ENCODE assay signal across 12 cellular contexts in genomic region chr1:169595764-169596711, GRCh38. TPM values are rescaled to one million over a fixed set of nuclear protein-coding genes. Genes with fewer than 3 reads are reported as not detected.
DNase-seq lines count a peak whose midpoint lies in the region; ATAC-seq and TF ChIP-seq lines count a peak whose summit lies in the region.
"Had no signal": no experiment of that assay in that cellular context is flagged by ENCODE, and none has a peak within 500 bp of the region (broad histone marks: within the 10 kb centered on the region; RNA-seq: fewer than 3 reads in every experiment).

No MANE protein-coding gene starts in this region.

- POLR2A ChIA-PET in activated CD4-positive, alpha-beta T cell treated with anti-CD3 and anti-CD28 coated beads for 36 hours (lab: Charles Lee) = interaction anchor here (0.6 kb wide), 1 partner anchor 98 kb away, joined by 4 read pairs; no protein-coding TSS in a partner anchor

- DNase-seq in activated CD4-positive, alpha-beta T cell treated with anti-CD3 and anti-CD28 coated beads for 36 hours = peak; percentile 57
- DNase-seq in activated CD4-positive, alpha-beta T cell treated with anti-CD3 and anti-CD28 coated beads, Interleukin-2, amount 50 U/mL, for 4 hours = no peak
- DNase-seq in NAMALWA (ENCODE audit: low spot score) (peak; percentile 35), cardiac fibroblast (ENCODE audit: low read depth in 2 of 2) (peak; percentile 41 to 47), neural progenitor cell (ENCODE audit: low spot score) (peak; percentile 60), stomach (no peak), left cardiac atrium (no peak), tibial artery (no peak)
- DNase-seq: activated B cell treated with CpG ODN at 0.5 μM for 24 hours, posterior cingulate gyrus had no signal

- TF ChIP-seq EP300 in stomach (IDR thresholded peaks at IDR 0.05) = no peak

- H3K9ac ChIP-seq in neural progenitor cell = no peak overlapping the region
- H3K9ac ChIP-seq: KMS-11 had no signal

- H3K27me3 Mint-ChIP-seq in activated CD4-positive, alpha-beta T cell treated with anti-CD3 and anti-CD28 coated beads for 36 hours = no peaks in the 10 kb centered on the region
- H3K27me3 Mint-ChIP-seq in neural progenitor cell (ENCODE audit: insufficient read depth, low read depth) = peaks cover 4% of the 10 kb centered on the region
- H3K27me3 Mint-ChIP-seq: activated B cell treated with CpG ODN at 0.5 μM for 24 hours had no signal

- H4K20me1 ChIP-seq in neural progenitor cell (ENCODE audit: low read depth) = no peaks in the 10 kb centered on the region

- H3K9me3 ChIP-seq in neural progenitor cell (ENCODE audit: low read depth) = no peaks in the 10 kb centered on the region
- no peaks in the 10 kb centered on the region for H3K9me3 ChIP-seq in stomach
- no peaks in the 10 kb centered on the region for H3K9me3 ChIP-seq in tibial artery

- H3K79me2 ChIP-seq in neural progenitor cell (ENCODE audit: low read depth) = no peaks in the 10 kb centered on the region

- WGBS in stomach, 5 donors = 44 to 63% (median 52%) methylated on average over 3 of the region's 3 CpGs

- CTCF ChIA-PET in activated CD4-positive, alpha-beta T cell treated with anti-CD3 and anti-CD28 coated beads for 36 hours (lab: Charles Lee) = interaction anchor here (0.8 to 3.7 kb wide), 6 partner anchors 10 to 214 kb away, joined by 3 to 23 read pairs (median 6); partner anchors contain the start of gene F5

- H3K4me1 ChIP-seq in neural progenitor cell (no peaks in the 10 kb centered on the region), stomach (no peaks in the 10 kb centered on the region), tibial artery (no peaks in the 10 kb centered on the region)

- H3K27ac Mint-ChIP-seq in activated CD4-positive, alpha-beta T cell treated with anti-CD3 and anti-CD28 coated beads for 36 hours = no peak overlapping the region
- no peak overlapping the region for H3K27ac Mint-ChIP-seq in neural progenitor cell
- H3K27ac Mint-ChIP-seq: activated B cell treated with CpG ODN at 0.5 μM for 24 hours had no signal

- peak; percentile 54 for ATAC-seq in activated CD4-positive, alpha-beta T cell treated with anti-CD3 and anti-CD28 coated beads for 36 hours
- no peak for ATAC-seq in left cardiac atrium

- H3F3A ChIP-seq in neural progenitor cell (ENCODE audit: low read depth) = no peaks in the 10 kb centered on the region

- H3K4me3 ChIP-seq in cardiac fibroblast (replicated peaks in 1 of 2; ENCODE audit: low read depth in 2 of 2, low read length in 2 of 2) (no peak overlapping the region), neural progenitor cell (no peak overlapping the region), stomach (no peak overlapping the region), tibial artery (no peak overlapping the region)

- H3K36me3 ChIP-seq in neural progenitor cell (no peaks in the 10 kb centered on the region), stomach (no peaks in the 10 kb centered on the region), tibial artery (no peaks in the 10 kb centered on the region)

- no peak overlapping the region for H3K4me2 ChIP-seq in neural progenitor cell

- peaks cover 15% of the 10 kb centered on the region for H3K27me3 ChIP-seq in neural progenitor cell
- no peaks in the 10 kb centered on the region for H3K27me3 ChIP-seq in stomach
- peaks cover 0 to 4% of the 10 kb centered on the region in 2 donors for H3K27me3 ChIP-seq in tibial artery

- intact Hi-C loops in activated CD4-positive, alpha-beta T cell treated with anti-CD3 and anti-CD28 coated beads for 36 hours (cut with DNase I, micrococcal nuclease) = loop anchor here (2.0 kb wide), 2 partner anchors 97 to 199 kb away; partner anchors contain the start of gene METTL18 (in 1 of the 2)
- intact Hi-C loops in stomach (cut with DNase I; ENCODE audit: low total_unique reads) (no loop called here), left cardiac atrium (cut with DNase I) (no loop called here), tibial artery (cut with DNase I; ENCODE audit: low total_unique reads) (no loop called here)

- no peak overlapping the region for H2AFZ ChIP-seq in neural progenitor cell (replicated peaks)

- H3K27ac ChIP-seq in neural progenitor cell = no peak overlapping the region
- no peak overlapping the region for H3K27ac ChIP-seq in stomach
- no peak overlapping the region for H3K27ac ChIP-seq in tibial artery
- H3K27ac ChIP-seq: KMS-11 had no signal

- peaks cover 62% of the 10 kb centered on the region for H3K4me1 Mint-ChIP-seq in activated CD4-positive, alpha-beta T cell treated with anti-CD3 and anti-CD28 coated beads for 36 hours
- H3K4me1 Mint-ChIP-seq in neural progenitor cell = peaks cover 11% of the 10 kb centered on the region

- peaks cover 3% of the 10 kb centered on the region for H3K36me3 Mint-ChIP-seq in activated CD4-positive, alpha-beta T cell treated with anti-CD3 and anti-CD28 coated beads for 36 hours (ENCODE audit: low read depth)
- H3K36me3 Mint-ChIP-seq in neural progenitor cell = no peaks in the 10 kb centered on the region

- no peaks in the 10 kb centered on the region for H3K9me3 Mint-ChIP-seq in activated CD4-positive, alpha-beta T cell treated with anti-CD3 and anti-CD28 coated beads for 36 hours (ENCODE audit: low read depth)
- no peaks in the 10 kb centered on the region for H3K9me3 Mint-ChIP-seq in neural progenitor cell
- H3K9me3 Mint-ChIP-seq: activated B cell treated with CpG ODN at 0.5 μM for 24 hours had no signal

- TF ChIP-seq CTCF in cardiac fibroblast (IDR thresholded peaks at IDR 0.05; ENCODE audit: low read depth, low read length) (no peak), neural progenitor cell (IDR thresholded peaks at IDR 0.05) (no peak), stomach (IDR thresholded peaks at IDR 0.05) (no peak), tibial artery (IDR thresholded peaks at IDR 0.05) (no peak)

- H3K4me3 Mint-ChIP-seq in activated CD4-positive, alpha-beta T cell treated with anti-CD3 and anti-CD28 coated beads for 36 hours = no peak overlapping the region
- H3K4me3 Mint-ChIP-seq in neural progenitor cell = no peak overlapping the region
- H3K4me3 Mint-ChIP-seq: activated B cell treated with CpG ODN at 0.5 μM for 24 hours had no signal

- TF ChIP-seq POLR2A in stomach (IDR thresholded peaks at IDR 0.05) = no peak

RNA-seq across cellular contexts. Expression of gene F5, which starts 9.8 kb away (rescaled TPM):
- total RNA-seq in activated CD4-positive, alpha-beta T cell treated with anti-CD3 and anti-CD28 coated beads for 36 hours = 10 to 100 TPM; 49.8 to 57.8 TPM
- total RNA-seq in neural progenitor cell (ENCODE audit: low replicate concordance) = not detected in 2 replicates
- 1 to 10 TPM in 2 of 5 donors, under 1 TPM in 1, not detected in 2; 0.87 to 4.8 (median 1.2) TPM for total RNA-seq in stomach
- 1 to 10 TPM in 1 of 3 donors, under 1 TPM in 2; 0.06 to 2.6 (median 0.53) TPM for polyA plus RNA-seq in stomach
- total RNA-seq in left cardiac atrium = 10 to 100 TPM; 17.8 to 20.9 TPM
- total RNA-seq: epithelial cell of proximal tubule had no signal

RNA-seq across cellular contexts. Expression of gene SELP, which starts 33.9 kb away (rescaled TPM):
- total RNA-seq in activated CD4-positive, alpha-beta T cell treated with anti-CD3 and anti-CD28 coated beads for 36 hours = 1 to 10 TPM in 1 of 2 experiments, under 1 TPM in 1; 0.50 to 1.4 TPM
- total RNA-seq in neural progenitor cell (ENCODE audit: low replicate concordance) (not detected in 2 replicates), stomach (10 to 100 TPM in 1 of 5 donors, 1 to 10 TPM in 3, under 1 TPM in 1; 0.58 to 17.9 (median 2.8) TPM), left cardiac atrium (10 to 100 TPM; 12.4 to 22.5 TPM)
- polyA plus RNA-seq in stomach = 1 to 10 TPM; 1.6 to 2.7 (median 2.3) TPM
- total RNA-seq: epithelial cell of proximal tubule had no signal

Comparison
In these comparisons a context has a peak if more than half of its experiments do, and no peak if none do; other contexts are left out.
1. DNase-seq: peak in activated CD4-positive, alpha-beta T cell treated with anti-CD3 and anti-CD28 coated beads for 36 hours (single experiment), NAMALWA (single experiment), cardiac fibroblast (2 of 2) and neural progenitor cell (single experiment); none in activated CD4-positive, alpha-beta T cell treated with anti-CD3 and anti-CD28 coated beads, Interleukin-2, amount 50 U/mL, for 4 hours (0 of 2), stomach (single experiment), left cardiac atrium (single experiment) and tibial artery (0 of 2).
2. intact Hi-C loops: an anchor here in activated CD4-positive, alpha-beta T cell treated with anti-CD3 and anti-CD28 coated beads for 36 hours (2.0 kb wide); none called in stomach, left cardiac atrium and tibial artery.